ENCODE assay signal across 11 cellular contexts in genomic region chr9:78131969-78132687, GRCh38.
DNase-seq lines count a peak whose midpoint lies in the region; ATAC-seq and TF ChIP-seq lines count a peak whose summit lies in the region.
"Had no signal": no experiment of that assay in that cellular context is flagged by ENCODE, and none has a peak within 500 bp of the region (broad histone marks: within the 10 kb centered on the region; RNA-seq: fewer than 3 reads in every experiment).

No MANE protein-coding gene starts in this region.

- no peak for DNase-seq in CD4-positive, CD25-positive, alpha-beta regulatory T cell
- no peak for DNase-seq in Jurkat, Clone E6-1 (ENCODE audit: low read depth, low spot score)
- DNase-seq in amniotic epithelial cell (ENCODE audit: low read depth) (peak; percentile 81), mesothelial cell of epicardium (ENCODE audit: low spot score in 2 of 2, unreplicated experiment in 2 of 2) (no peak), lower leg skin (ENCODE audit: low spot score in 2 of 2) (no peak), GM13977 (ENCODE audit: low spot score) (no peak), NCI-H2171 treated with DMSO at 0.1 percent for 48 hours (lab: John Stamatoyannopoulos, UW) (no peak)
- DNase-seq: NCI-H1694, thyroid gland had no signal

- no peaks in the 10 kb centered on the region for H3K9me3 ChIP-seq in CD4-positive, CD25-positive, alpha-beta regulatory T cell (ENCODE audit: control insufficient read depth in 2 of 2, low read length in 2 of 2)
- H3K9me3 ChIP-seq: prostate gland, thyroid gland had no signal

- H3K36me3 ChIP-seq in CD4-positive, CD25-positive, alpha-beta regulatory T cell (ENCODE audit: control insufficient read depth, insufficient read depth, low read length): no peaks in the 10 kb centered on the region
- H3K36me3 ChIP-seq: prostate gland, thyroid gland had no signal

- WGBS in lower leg skin, 2 donors: 79 to 82% methylated on average over 2 of the region's 2 CpGs

- peak overlapping the region; percentile 70 to 87 (median 80) for H3K27ac Mint-ChIP-seq in CD4-positive, CD25-positive, alpha-beta regulatory T cell
- H3K27ac Mint-ChIP-seq in mesothelial cell of epicardium: peak overlapping the region; percentile 8

- intact Hi-C loops in lower leg skin (cut with DNase I; ENCODE audit: low total_unique reads): no loop called here

- peaks cover 8% of the 10 kb centered on the region for H3K4me1 ChIP-seq in CD4-positive, CD25-positive, alpha-beta regulatory T cell (ENCODE audit: control insufficient read depth, insufficient read depth, low read length, poor library complexity, severe bottlenecking)
- H3K4me1 ChIP-seq: prostate gland had no signal

- peak overlapping the region; percentile 83 for H3K4me3 ChIP-seq in CD4-positive, CD25-positive, alpha-beta regulatory T cell (ENCODE audit: low read depth, low read length)
- peak overlapping the region; percentile 28 for H3K4me3 ChIP-seq in Jurkat, Clone E6-1 (ENCODE audit: low read length)
- no peak overlapping the region for H3K4me3 ChIP-seq in lower leg skin (ENCODE audit: low read depth, poor library complexity, severe bottlenecking)
- H3K4me3 ChIP-seq: prostate gland, thyroid gland had no signal

- no peak for TF ChIP-seq POLR2A in lower leg skin (IDR thresholded peaks at IDR 0.05)

- in situ Hi-C loops in GM13977 (cut with MboI; ENCODE audit: low pct_unique_long_range_greater_than_20kb, low sequenced_read_pairs, unreplicated experiment): no loop called here

- ATAC-seq in CD4-positive, CD25-positive, alpha-beta regulatory T cell (ENCODE audit: low read depth in 2 of 2): no peak
- ATAC-seq in HG03520 (IDR thresholded peaks at IDR 0.05; ENCODE audit: unreplicated experiment): no peak

- peaks cover 0 to 12% (median 2%) of the 10 kb centered on the region in 7 donors for H3K9me3 Mint-ChIP-seq in CD4-positive, CD25-positive, alpha-beta regulatory T cell
- H3K9me3 Mint-ChIP-seq in mesothelial cell of epicardium: peaks cover 4% of the 10 kb centered on the region

- H3K27me3 Mint-ChIP-seq in CD4-positive, CD25-positive, alpha-beta regulatory T cell: peaks cover 10% of the 10 kb centered on the region
- peaks cover 5% of the 10 kb centered on the region for H3K27me3 Mint-ChIP-seq in mesothelial cell of epicardium (ENCODE audit: low read depth)

- no peaks in the 10 kb centered on the region for H3K27me3 ChIP-seq in CD4-positive, CD25-positive, alpha-beta regulatory T cell (ENCODE audit: control insufficient read depth, insufficient read depth, low read length)
- H3K27me3 ChIP-seq: thyroid gland had no signal

- peaks cover 11 to 19% (median 13%) of the 10 kb centered on the region in 4 donors for H3K4me1 Mint-ChIP-seq in CD4-positive, CD25-positive, alpha-beta regulatory T cell
- peaks cover 15% of the 10 kb centered on the region for H3K4me1 Mint-ChIP-seq in mesothelial cell of epicardium

- peak overlapping the region; percentile 25 to 79 (median 74) for H3K4me3 Mint-ChIP-seq in CD4-positive, CD25-positive, alpha-beta regulatory T cell
- no peak overlapping the region for H3K4me3 Mint-ChIP-seq in mesothelial cell of epicardium

- TF ChIP-seq CTCF in mesothelial cell of epicardium (IDR thresholded peaks at IDR 0.05; ENCODE audit: unreplicated experiment) (no peak), lower leg skin (IDR thresholded peaks at IDR 0.05) (no peak), GM13977 (IDR thresholded peaks at IDR 0.05; ENCODE audit: extremely low read depth, insufficient read depth, missing control alignments) (no peak)

- peaks cover 8% of the 10 kb centered on the region for H3K36me3 Mint-ChIP-seq in CD4-positive, CD25-positive, alpha-beta regulatory T cell
- no peaks in the 10 kb centered on the region for H3K36me3 Mint-ChIP-seq in mesothelial cell of epicardium

- no peak overlapping the region for H3K27ac ChIP-seq in CD4-positive, CD25-positive, alpha-beta regulatory T cell (ENCODE audit: insufficient read depth, low read length, poor library complexity, severe bottlenecking)
- H3K27ac ChIP-seq: prostate gland, thyroid gland had no signal
